9 cellular contexts compared by ENCODE assay signal in the genomic region with DNA sequence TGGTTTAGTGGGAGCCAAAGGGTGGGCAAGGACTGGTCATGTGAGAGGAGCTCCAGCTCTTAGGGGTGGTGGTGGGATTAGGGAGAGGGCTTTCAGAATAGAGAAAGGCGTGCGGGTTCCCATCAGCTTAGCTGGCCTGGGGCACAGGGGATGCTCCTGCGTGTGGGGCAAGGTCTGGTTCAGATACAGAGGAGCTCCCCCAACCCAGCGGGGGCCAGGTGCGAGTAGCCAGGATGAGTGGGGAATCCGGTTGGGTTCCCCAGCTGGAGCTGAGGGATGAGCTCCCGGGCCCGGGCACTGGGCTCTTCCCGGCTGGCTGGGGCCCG. TPM values are rescaled to one million over a fixed set of nuclear protein-coding genes. Genes with fewer than 3 reads are reported as not detected.
DNase-seq lines count a peak whose midpoint lies in the region; TF ChIP-seq lines count a peak whose summit lies in the region.
"Had no signal": no experiment of that assay in that cellular context is flagged by ENCODE, and none has a peak within 500 bp of the region (broad histone marks: within the 10 kb centered on the region; RNA-seq: fewer than 3 reads in every experiment).

No MANE protein-coding gene starts in this region.

- H3K4me1 Mint-ChIP-seq in brain (peaks cover 42% of the 10 kb centered on the region), mesothelial cell of epicardium (peaks cover 23% of the 10 kb centered on the region)

- H3K36me3 Mint-ChIP-seq in brain, result peaks cover 4% of the 10 kb centered on the region
- H3K36me3 Mint-ChIP-seq in mesothelial cell of epicardium, result no peaks in the 10 kb centered on the region

- H3K36me3 ChIP-seq in ES-I3 (ENCODE audit: insufficient read depth, low read length), result no peaks in the 10 kb centered on the region

- peak overlapping the region; percentile 77 for H3K9ac ChIP-seq in ES-I3 (ENCODE audit: low read depth, low read length)

- H3K9me3 Mint-ChIP-seq in brain (no peaks in the 10 kb centered on the region), mesothelial cell of epicardium (no peaks in the 10 kb centered on the region)

- H3K4me3 Mint-ChIP-seq in brain, result peak overlapping the region; percentile 92 to 97 (median 94)
- peak overlapping the region; percentile 87 for H3K4me3 Mint-ChIP-seq in mesothelial cell of epicardium

- H3K27ac Mint-ChIP-seq in brain (peak overlapping the region; percentile 93 to 98 (median 97)), mesothelial cell of epicardium (peak overlapping the region; percentile 90)

- H3K27me3 Mint-ChIP-seq in brain (peaks cover 11% of the 10 kb centered on the region), mesothelial cell of epicardium (ENCODE audit: low read depth) (no peaks in the 10 kb centered on the region)

- H3K4me1 ChIP-seq in ES-I3 (ENCODE audit: insufficient read depth, low read length), result peaks cover 3% of the 10 kb centered on the region

- DNase-seq in HuH-7 (ENCODE audit: low spot score), result peak; percentile 90
- DNase-seq in mesothelial cell of epicardium (ENCODE audit: low spot score in 2 of 2, unreplicated experiment in 2 of 2), result no peak
- no peak for DNase-seq in cerebellum (ENCODE audit: low spot score)
- DNase-seq in DMS153 treated with DMSO at 0.1 percent for 48 hours (lab: John Stamatoyannopoulos, UW; ENCODE audit: unreplicated experiment), result no peak
- DNase-seq in activated effector memory CD4-positive, alpha-beta T cell treated with anti-CD3 and anti-CD28 coated beads, Interleukin-2, amount 50 U/mL, for 16 hours, result no peak
- no peak for DNase-seq in pons (ENCODE audit: low spot score)

- TF ChIP-seq CTCF in brain (conservative IDR thresholded peaks at IDR 0.05), result no peak
- no peak for TF ChIP-seq CTCF in mesothelial cell of epicardium (IDR thresholded peaks at IDR 0.05; ENCODE audit: unreplicated experiment)

- H3K9me3 ChIP-seq in ES-I3 (ENCODE audit: control insufficient read depth, insufficient read depth, low read length), result no peaks in the 10 kb centered on the region

RNA-seq across cellular contexts. Expression of gene TMEM134, which starts 0.6 kb away (rescaled TPM):
- polyA plus RNA-seq in brain (ENCODE audit: insufficient read depth, low read depth, low replicate concordance), result 63.0 TPM
- total RNA-seq in mesothelial cell of epicardium, result 64.3 to 69.3 TPM (median 67.8 TPM) in 3 replicates
- 12.3 TPM for total RNA-seq in cerebellum

RNA-seq across cellular contexts. Expression of gene CABP4, which starts 13.3 kb away (rescaled TPM):
- 4.8 TPM for polyA plus RNA-seq in brain (ENCODE audit: insufficient read depth, low read depth, low replicate concordance)
- 0.29 to 0.43 TPM (median 0.33 TPM) in 3 replicates for total RNA-seq in mesothelial cell of epicardium
- total RNA-seq in cerebellum, result 0.27 TPM
- total RNA-seq: RPMI7951 had no signal

RNA-seq across cellular contexts. Expression of gene AIP, which starts 14.4 kb away (rescaled TPM):
- 174 TPM for polyA plus RNA-seq in brain (ENCODE audit: insufficient read depth, low read depth, low replicate concordance)
- total RNA-seq in mesothelial cell of epicardium, result 43.6 to 45.2 TPM (median 44.6 TPM) in 3 replicates
- 29.1 TPM for total RNA-seq in cerebellum

RNA-seq across cellular contexts. Expression of gene GPR152, which starts 15.9 kb away (rescaled TPM):
- not detected for polyA plus RNA-seq in brain (ENCODE audit: insufficient read depth, low read depth, low replicate concordance)
- total RNA-seq in mesothelial cell of epicardium (0.16 TPM in 1 of 3 replicates, not detected in the others), cerebellum (not detected)
- total RNA-seq: RPMI7951 had no signal

RNA-seq across cellular contexts. Expression of gene CORO1B, which starts 25.2 kb away (rescaled TPM):
- 124 TPM for polyA plus RNA-seq in brain (ENCODE audit: insufficient read depth, low read depth, low replicate concordance)
- total RNA-seq in mesothelial cell of epicardium (70.2 to 75.7 TPM (median 71.7 TPM) in 3 replicates), cerebellum (18.6 TPM)
